10 cellular contexts compared by ENCODE assay signal in genomic region chr2:221896505-221897151, GRCh38.
A peak's percentile ranks its signal among the peaks of the same experiment; 100 is the strongest.
DNase-seq lines count a peak whose midpoint lies in the region; ATAC-seq, FAIRE-seq and TF ChIP-seq lines count a peak whose summit lies in the region.
"Had no signal": no experiment of that assay in that cellular context is flagged by ENCODE, and none has a peak within 500 bp of the region (broad histone marks: within the 10 kb centered on the region; RNA-seq: fewer than 3 reads in every experiment).

No MANE protein-coding gene starts in this region.

- FAIRE-seq in bronchial epithelial cell (lab: Jason Lieb, UNC) = no peak

- H3K4me1 Mint-ChIP-seq in osteocyte (ENCODE audit: unreplicated experiment) = no peaks in the 10 kb centered on the region
- H3K4me1 Mint-ChIP-seq: activated naive CD8-positive, alpha-beta T cell treated with anti-CD3 and anti-CD28 coated beads for 36 hours had no signal

- H3K4me3 ChIP-seq in bronchial epithelial cell (ENCODE audit: low read depth, low read length) = no peak overlapping the region
- no peak overlapping the region for H3K4me3 ChIP-seq in kidney epithelial cell (ENCODE audit: low read depth, low read length)

- no peak for TF ChIP-seq CTCF in bronchial epithelial cell (IDR thresholded peaks at IDR 0.05; ENCODE audit: insufficient read depth, low read length, severe bottlenecking)
- no peak for TF ChIP-seq CTCF in kidney epithelial cell (IDR thresholded peaks at IDR 0.05; ENCODE audit: insufficient read depth, low read length, poor library complexity, severe bottlenecking)
- no peak for TF ChIP-seq CTCF in osteocyte (IDR thresholded peaks at IDR 0.05)

- H3K36me3 Mint-ChIP-seq in osteocyte (ENCODE audit: unreplicated experiment) = no peaks in the 10 kb centered on the region
- H3K36me3 Mint-ChIP-seq: activated naive CD8-positive, alpha-beta T cell treated with anti-CD3 and anti-CD28 coated beads for 36 hours had no signal

- DNase-seq in M059J (ENCODE audit: low read depth) (peak; percentile 16), bronchial epithelial cell (ENCODE audit: low read depth) (peak; percentile 18), kidney epithelial cell (ENCODE audit: low read depth) (peak; percentile 35), superior temporal gyrus (ENCODE audit: extremely low spot score) (peak; percentile 46), UCSD-AML1 (lab: John Stamatoyannopoulos, UW; ENCODE audit: unreplicated experiment) (no peak), osteocyte (ENCODE audit: extremely low spot score, unreplicated experiment) (no peak)
- DNase-seq in stimulated activated CD4-positive, alpha-beta T cell treated with anti-CD3 and anti-CD28 coated beads, Interleukin-15, amount 100 ng/mL, for 24 hours = no peak
- DNase-seq: activated naive CD8-positive, alpha-beta T cell treated with anti-CD3 and anti-CD28 coated beads for 36 hours had no signal

- H3K36me3 ChIP-seq in bronchial epithelial cell (ENCODE audit: control insufficient read depth, insufficient read depth, low read length) (no peaks in the 10 kb centered on the region), kidney epithelial cell (ENCODE audit: control insufficient read depth, insufficient read depth, low read length) (no peaks in the 10 kb centered on the region)

- no peaks in the 10 kb centered on the region for H3K27me3 Mint-ChIP-seq in osteocyte (ENCODE audit: unreplicated experiment)
- H3K27me3 Mint-ChIP-seq: activated naive CD8-positive, alpha-beta T cell treated with anti-CD3 and anti-CD28 coated beads for 36 hours had no signal

- H3K27me3 ChIP-seq in bronchial epithelial cell (ENCODE audit: control insufficient read depth, insufficient read depth, low read length) (no peaks in the 10 kb centered on the region), kidney epithelial cell (ENCODE audit: control insufficient read depth, insufficient read depth, low read length) (no peaks in the 10 kb centered on the region)

- H3K27ac Mint-ChIP-seq in osteocyte (ENCODE audit: unreplicated experiment) = no peak overlapping the region
- H3K27ac Mint-ChIP-seq: progenitor cell of endocrine pancreas had no signal

- ATAC-seq in GM18868 (IDR thresholded peaks at IDR 0.05; ENCODE audit: unreplicated experiment) = no peak

- H3K9me3 Mint-ChIP-seq in osteocyte (ENCODE audit: unreplicated experiment) = peaks cover 10% of the 10 kb centered on the region

- no peak overlapping the region for H3K4me3 Mint-ChIP-seq in osteocyte (ENCODE audit: unreplicated experiment)
- H3K4me3 Mint-ChIP-seq: activated naive CD8-positive, alpha-beta T cell treated with anti-CD3 and anti-CD28 coated beads for 36 hours had no signal

Comparison
In these comparisons a context has a peak if more than half of its experiments do, and no peak if none do; other contexts are left out.
1. DNase-seq: peak in M059J (single experiment), bronchial epithelial cell (single experiment), kidney epithelial cell (single experiment) and superior temporal gyrus (single experiment); none in UCSD-AML1 (single experiment), osteocyte (single experiment) and stimulated activated CD4-positive, alpha-beta T cell treated with anti-CD3 and anti-CD28 coated beads, Interleukin-15, amount 100 ng/mL, for 24 hours (single experiment).